37 cellular contexts compared by ENCODE assay signal in the genomic region with DNA sequence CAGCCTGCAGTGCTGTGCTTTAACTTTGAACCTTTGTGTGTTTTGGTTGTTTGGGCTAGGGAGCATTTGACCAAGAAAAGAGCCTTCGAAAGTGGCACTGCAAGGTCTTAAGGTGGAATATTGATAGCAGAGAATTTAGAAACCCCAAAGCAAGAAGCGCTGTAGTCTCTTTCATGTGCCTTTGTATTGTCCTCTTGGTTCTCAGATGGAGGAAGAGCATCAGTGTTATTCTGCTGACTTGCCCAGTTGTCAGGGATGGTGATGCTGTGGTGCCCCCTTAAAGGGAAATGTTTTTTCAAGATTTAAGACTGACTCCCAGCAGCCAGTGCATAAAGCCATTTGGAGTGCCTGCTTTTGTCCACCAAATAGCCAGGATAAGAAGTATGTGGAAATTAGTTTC.
"Had no signal": no experiment of that assay in that cellular context is flagged by ENCODE, and none has a peak within 500 bp of the region (broad histone marks: within the 10 kb centered on the region; RNA-seq: fewer than 3 reads in every experiment).

No MANE protein-coding gene starts in this region.

- H3K27me3 ChIP-seq: MG63 had no signal

- H3K4me3 ChIP-seq: MG63 had no signal

- H3K9ac ChIP-seq: KMS-11 had no signal

- H3K36me3 ChIP-seq: MG63 had no signal

- H3K4me2 ChIP-seq: KMS-11 had no signal

- H3K27ac ChIP-seq: KMS-11 had no signal

- H3K9me3 ChIP-seq: MG63 had no signal

- DNase-seq: Karpas-422, Kasumi-1, MG63, MM.1S, MV-4-11, NCI-H1048, NCI-H1092, NCI-H1092 treated with DMSO at 0.1 percent for 48 hours, NCI-H1105, NCI-H1105 treated with DMSO at 0.1 percent for 48 hours, NCI-H1417, NCI-H1417 treated with DMSO at 0.1 percent for 48 hours, NCI-H1436, NCI-H1436 treated with DMSO at 0.1 percent for 48 hours, NCI-H146, NCI-H1694, NCI-H1694 treated with DMSO at 0.1 percent for 48 hours, NCI-H187, NCI-H187 treated with DMSO at 0.1 percent for 48 hours, NCI-H1930, NCI-H2029, NCI-H2029 treated with DMSO at 0.1 percent for 48 hours, NCI-H2081, NCI-H2081 treated with DMSO at 0.1 percent for 48 hours, NCI-H2107, NCI-H2171, NCI-H2171 treated with DMSO at 0.1 percent for 48 hours, NCI-H2227 treated with DMSO at 0.1 percent for 48 hours, NCI-H226, NCI-H345, NCI-H446, NCI-H446 treated with DMSO at 0.1 percent for 48 hours, NCI-H510A, NCI-H510A treated with DMSO at 0.1 percent for 48 hours, NCI-H524, NCI-H524 treated with DMSO at 0.1 percent for 48 hours had no signal
